ENCODE assay signal across 17 cellular contexts in the genomic region with DNA sequence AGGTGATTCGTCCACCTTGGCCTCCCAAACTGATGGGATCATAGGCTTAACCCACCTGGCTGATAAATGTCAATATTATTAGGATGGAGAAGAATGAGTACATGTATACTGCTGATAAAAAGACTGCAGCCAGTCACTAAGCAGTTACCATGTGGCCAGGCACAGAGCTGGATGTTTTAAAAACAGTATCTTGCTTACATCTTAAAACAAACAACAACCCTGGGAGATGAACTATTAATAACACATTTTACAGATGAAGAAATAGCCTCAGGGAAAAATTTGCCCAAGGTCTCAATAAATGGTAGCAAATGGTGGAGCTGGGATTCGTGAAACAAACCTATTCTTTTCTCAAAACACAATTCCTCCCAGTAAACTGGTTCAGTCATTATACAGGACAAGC. TPM values are rescaled to one million over a fixed set of nuclear protein-coding genes. Genes with fewer than 3 reads are reported as not detected.
A peak's percentile ranks its signal among the peaks of the same experiment; 100 is the strongest.
DNase-seq lines count a peak whose midpoint lies in the region; ATAC-seq and TF ChIP-seq lines count a peak whose summit lies in the region.
"Had no signal": no experiment of that assay in that cellular context is flagged by ENCODE, and none has a peak within 500 bp of the region (broad histone marks: within the 10 kb centered on the region; RNA-seq: fewer than 3 reads in every experiment).

No MANE protein-coding gene starts in this region.

- ATAC-seq in GM21737 (IDR thresholded peaks at IDR 0.05; ENCODE audit: unreplicated experiment) (no peak), left lung (no peak)
- ATAC-seq: HepG2 had no signal

- no peak overlapping the region for H3K4me3 Mint-ChIP-seq in nephron
- H3K4me3 Mint-ChIP-seq: CD14-positive monocyte; CD4-positive, alpha-beta memory T cell; IgD-negative memory B cell had no signal

- peaks cover 44% of the 10 kb centered on the region for H3K36me3 Mint-ChIP-seq in nephron (ENCODE audit: low read depth)
- H3K36me3 Mint-ChIP-seq: CD14-positive monocyte; CD4-positive, alpha-beta memory T cell had no signal

- intact Hi-C loops in left lung (cut with DNase I), result no loop called here

- no peaks in the 10 kb centered on the region for H3K27me3 Mint-ChIP-seq in nephron (ENCODE audit: low read depth)

- no peak overlapping the region for H3K4me3 ChIP-seq in LNCaP clone FGC (ENCODE audit: low read depth, low read length)
- H3K4me3 ChIP-seq in adipocyte (ENCODE audit: low read length), result no peak overlapping the region
- no peak overlapping the region for H3K4me3 ChIP-seq in left lung
- H3K4me3 ChIP-seq: BLaER1, GM23248, HAP-1 had no signal

- H3K4me1 Mint-ChIP-seq in nephron, result peaks cover 69% of the 10 kb centered on the region
- H3K4me1 Mint-ChIP-seq: CD14-positive monocyte; CD4-positive, alpha-beta memory T cell; IgD-negative memory B cell had no signal

- H3K36me3 ChIP-seq in adipocyte (ENCODE audit: control insufficient read depth, insufficient read depth, low read length, severe bottlenecking) (no peaks in the 10 kb centered on the region), left lung (no peaks in the 10 kb centered on the region)
- H3K36me3 ChIP-seq: BLaER1, HAP-1 had no signal

- peak overlapping the region; percentile 45 to 81 (median 49) for H3K27ac Mint-ChIP-seq in nephron
- H3K27ac Mint-ChIP-seq: CD14-positive monocyte; CD4-positive, alpha-beta memory T cell had no signal

- peak; percentile 83 for DNase-seq in LNCaP clone FGC (ENCODE audit: low read depth)
- DNase-seq in adipocyte (ENCODE audit: low read depth), result peak; percentile 31
- no peak for DNase-seq in left lung
- no peak for DNase-seq in LoVo (ENCODE audit: low spot score)
- DNase-seq: CD4-positive, alpha-beta memory T cell; DMS79 treated with DMSO at 0.1 percent for 48 hours; GF-D8; GM23248 had no signal

- no peak overlapping the region for H3K9ac ChIP-seq in adipocyte (ENCODE audit: low read length)
- H3K9ac ChIP-seq: BLaER1, GM23248 had no signal

- no peaks in the 10 kb centered on the region for H3K27me3 ChIP-seq in adipocyte (replicated peaks; ENCODE audit: control insufficient read depth, insufficient read depth, low read length)
- no peaks in the 10 kb centered on the region for H3K27me3 ChIP-seq in left lung
- H3K27me3 ChIP-seq: BLaER1 had no signal

- H3K27ac ChIP-seq in 22Rv1, result peak overlapping the region; percentile 87
- H3K27ac ChIP-seq in left lung, result no peak overlapping the region
- H3K27ac ChIP-seq: BLaER1, GM23248 had no signal

- no peak for TF ChIP-seq CTCF in 22Rv1 (IDR thresholded peaks at IDR 0.05)
- TF ChIP-seq CTCF in LNCaP clone FGC (IDR thresholded peaks at IDR 0.05; ENCODE audit: control insufficient read depth, extremely low read depth, insufficient read depth), result no peak
- no peak for TF ChIP-seq CTCF in nephron (IDR thresholded peaks at IDR 0.05; ENCODE audit: unreplicated experiment in 3 of 3)
- TF ChIP-seq CTCF in left lung (IDR thresholded peaks at IDR 0.05), result no peak

- H3K4me1 ChIP-seq in adipocyte (ENCODE audit: control insufficient read depth, insufficient read depth, low read length) (peaks cover 20% of the 10 kb centered on the region), left lung (no peaks in the 10 kb centered on the region)
- H3K4me1 ChIP-seq: BLaER1, HAP-1 had no signal

- no peaks in the 10 kb centered on the region for H3K9me3 Mint-ChIP-seq in nephron
- H3K9me3 Mint-ChIP-seq: CD14-positive monocyte, IgD-negative memory B cell had no signal

- no peaks in the 10 kb centered on the region for H3K9me3 ChIP-seq in adipocyte (ENCODE audit: control insufficient read depth, low read length)
- H3K9me3 ChIP-seq in left lung, result no peaks in the 10 kb centered on the region
- H3K9me3 ChIP-seq: BLaER1, HAP-1 had no signal

RNA-seq across cellular contexts. Expression of a gene that starts 18.1 kb away (rescaled TPM):
- total RNA-seq in left lung, result 1 to 10 TPM; 1.1 to 2.4 TPM
- total RNA-seq: CD4-positive, alpha-beta memory T cell had no signal

RNA-seq across cellular contexts. Expression of a gene that starts 52.7 kb away (rescaled TPM):
- total RNA-seq in left lung, result under 1 TPM; 0.47 to 0.61 TPM
- total RNA-seq: A673; CD4-positive, alpha-beta memory T cell; GM23248 had no signal

Comparison
In these comparisons a context has a peak if more than half of its experiments do, and no peak if none do; other contexts are left out.
1. DNase-seq: peak in LNCaP clone FGC (single experiment) and adipocyte (single experiment); none in left lung (0 of 2) and LoVo (single experiment).